In genomic region chr18:54794819-54795218, GRCh38 we compare ENCODE assay signal across 1 cellular context.
TF ChIP-seq lines count a peak whose summit lies in the region.

No MANE protein-coding gene starts in this region.

TF ChIP-seq in SK-N-SH, 30 proteins besides CTCF, POLR2A, EP300 and RAD21 (continued from another document):
- no peak for TF ChIP-seq REST (IDR thresholded peaks at IDR 0.05; ENCODE audit: low read depth, low read length)
- no peak for TF ChIP-seq JUND (IDR thresholded peaks at IDR 0.05)
- TF ChIP-seq POLR2AphosphoS5 (IDR thresholded peaks at IDR 0.05; ENCODE audit: low read depth, low read length), result no peak
